1 cellular context compared by ENCODE assay signal in the genomic region with DNA sequence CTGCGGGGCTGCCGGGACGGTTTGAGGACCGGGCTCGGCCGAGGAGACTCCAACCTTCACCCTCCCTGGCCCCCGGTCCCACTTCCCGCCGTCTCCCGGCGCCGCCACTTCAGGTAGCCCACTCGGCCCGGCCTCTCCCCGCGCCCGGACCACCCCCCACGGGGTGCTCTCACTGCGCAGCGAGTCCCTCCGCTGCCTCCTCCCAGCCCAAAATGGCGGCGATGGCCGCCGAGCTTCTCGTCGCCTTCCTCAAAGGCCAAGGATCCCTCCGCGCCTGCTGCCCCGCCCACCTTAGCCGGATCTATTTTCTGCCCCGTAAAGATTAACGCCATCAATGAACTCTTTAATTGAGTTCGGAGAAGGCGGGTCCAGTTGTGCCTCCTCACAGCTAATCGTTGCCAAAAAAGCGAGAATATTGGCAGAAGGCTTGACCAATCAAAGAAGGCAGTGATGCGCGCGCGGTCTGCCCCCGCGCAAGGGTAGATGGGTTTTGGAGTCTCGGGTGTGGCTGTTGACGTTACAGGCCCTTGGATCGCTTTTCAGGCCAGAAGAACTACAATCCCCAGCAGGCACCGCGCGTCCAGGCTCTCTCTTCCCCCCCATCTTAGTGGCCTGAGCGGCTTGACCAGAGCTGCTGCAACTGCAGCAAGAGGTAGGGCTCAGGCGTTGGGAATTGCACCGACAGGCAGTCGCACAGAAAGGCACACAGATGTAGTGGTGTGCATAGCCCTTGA.
TF ChIP-seq lines count a peak whose summit lies in the region.

A gene with protein sequence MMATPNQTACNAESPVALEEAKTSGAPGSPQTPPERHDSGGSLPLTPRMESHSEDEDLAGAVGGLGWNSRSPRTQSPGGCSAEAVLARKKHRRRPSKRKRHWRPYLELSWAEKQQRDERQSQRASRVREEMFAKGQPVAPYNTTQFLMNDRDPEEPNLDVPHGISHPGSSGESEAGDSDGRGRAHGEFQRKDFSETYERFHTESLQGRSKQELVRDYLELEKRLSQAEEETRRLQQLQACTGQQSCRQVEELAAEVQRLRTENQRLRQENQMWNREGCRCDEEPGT (plus strand): TSS at position 588 of the 734 bp plus-strand sequence. CDS start 919 bp downstream, outside the sequence.

TF ChIP-seq in K562, 482 proteins besides CTCF, POLR2A, EP300 and RAD21 (continued from another document):
- TF ChIP-seq, protein P1, sequence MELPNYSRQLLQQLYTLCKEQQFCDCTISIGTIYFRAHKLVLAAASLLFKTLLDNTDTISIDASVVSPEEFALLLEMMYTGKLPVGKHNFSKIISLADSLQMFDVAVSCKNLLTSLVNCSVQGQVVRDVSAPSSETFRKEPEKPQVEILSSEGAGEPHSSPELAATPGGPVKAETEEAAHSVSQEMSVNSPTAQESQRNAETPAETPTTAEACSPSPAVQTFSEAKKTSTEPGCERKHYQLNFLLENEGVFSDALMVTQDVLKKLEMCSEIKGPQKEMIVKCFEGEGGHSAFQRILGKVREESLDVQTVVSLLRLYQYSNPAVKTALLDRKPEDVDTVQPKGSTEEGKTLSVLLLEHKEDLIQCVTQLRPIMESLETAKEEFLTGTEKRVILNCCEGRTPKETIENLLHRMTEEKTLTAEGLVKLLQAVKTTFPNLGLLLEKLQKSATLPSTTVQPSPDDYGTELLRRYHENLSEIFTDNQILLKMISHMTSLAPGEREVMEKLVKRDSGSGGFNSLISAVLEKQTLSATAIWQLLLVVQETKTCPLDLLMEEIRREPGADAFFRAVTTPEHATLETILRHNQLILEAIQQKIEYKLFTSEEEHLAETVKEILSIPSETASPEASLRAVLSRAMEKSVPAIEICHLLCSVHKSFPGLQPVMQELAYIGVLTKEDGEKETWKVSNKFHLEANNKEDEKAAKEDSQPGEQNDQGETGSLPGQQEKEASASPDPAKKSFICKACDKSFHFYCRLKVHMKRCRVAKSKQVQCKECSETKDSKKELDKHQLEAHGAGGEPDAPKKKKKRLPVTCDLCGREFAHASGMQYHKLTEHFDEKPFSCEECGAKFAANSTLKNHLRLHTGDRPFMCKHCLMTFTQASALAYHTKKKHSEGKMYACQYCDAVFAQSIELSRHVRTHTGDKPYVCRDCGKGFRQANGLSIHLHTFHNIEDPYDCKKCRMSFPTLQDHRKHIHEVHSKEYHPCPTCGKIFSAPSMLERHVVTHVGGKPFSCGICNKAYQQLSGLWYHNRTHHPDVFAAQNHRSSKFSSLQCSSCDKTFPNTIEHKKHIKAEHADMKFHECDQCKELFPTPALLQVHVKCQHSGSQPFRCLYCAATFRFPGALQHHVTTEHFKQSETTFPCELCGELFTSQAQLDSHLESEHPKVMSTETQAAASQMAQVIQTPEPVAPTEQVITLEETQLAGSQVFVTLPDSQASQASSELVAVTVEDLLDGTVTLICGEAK (IDR thresholded peaks at IDR 0.05) = peak; percentile 23; the same call in 1 of the 2 replicates
- TF ChIP-seq, protein P1 (CRISPR knock-in tag; IDR thresholded peaks at IDR 0.05) = no peak; the same call in 1 of the 2 replicates
- TF ChIP-seq MTA3 (IDR thresholded peaks at IDR 0.05; ENCODE audit: borderline replicate concordance) (peak; percentile 80; the same call in 1 of the 2 replicates), KLF6 (CRISPR knock-in tag; IDR thresholded peaks at IDR 0.05; ENCODE audit: borderline replicate concordance) (0 out of 2 replicates have a peak, but pooled peaks have one; percentile 16), GATAD2A (IDR thresholded peaks at IDR 0.05) (peak; percentile 72; the same call in 1 of the 2 replicates), ZNF41 (CRISPR knock-in tag; conservative IDR thresholded peaks at IDR 0.05) (0 out of 2 replicates have a peak, but pooled peaks have one; percentile 27)
- TF ChIP-seq, protein P2, sequence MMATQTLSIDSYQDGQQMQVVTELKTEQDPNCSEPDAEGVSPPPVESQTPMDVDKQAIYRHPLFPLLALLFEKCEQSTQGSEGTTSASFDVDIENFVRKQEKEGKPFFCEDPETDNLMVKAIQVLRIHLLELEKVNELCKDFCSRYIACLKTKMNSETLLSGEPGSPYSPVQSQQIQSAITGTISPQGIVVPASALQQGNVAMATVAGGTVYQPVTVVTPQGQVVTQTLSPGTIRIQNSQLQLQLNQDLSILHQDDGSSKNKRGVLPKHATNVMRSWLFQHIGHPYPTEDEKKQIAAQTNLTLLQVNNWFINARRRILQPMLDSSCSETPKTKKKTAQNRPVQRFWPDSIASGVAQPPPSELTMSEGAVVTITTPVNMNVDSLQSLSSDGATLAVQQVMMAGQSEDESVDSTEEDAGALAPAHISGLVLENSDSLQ (IDR thresholded peaks at IDR 0.05) = peak; percentile 99
TF ChIP-seq in K562: peak in this region for 185.
